16 cellular contexts compared by ENCODE assay signal in genomic region chr2:30978044-30978443, GRCh38.
"Had no signal": no experiment of that assay in that cellular context is flagged by ENCODE, and none has a peak within 500 bp of the region (broad histone marks: within the 10 kb centered on the region; RNA-seq: fewer than 3 reads in every experiment).

No MANE protein-coding gene starts in this region.

- H3K4me1 Mint-ChIP-seq: activated naive CD8-positive, alpha-beta T cell treated with anti-CD3 and anti-CD28 coated beads, Interleukin-2, amount 50 U/mL, for 24 hours had no signal

- H3K27me3 ChIP-seq: ascending aorta, breast epithelium, tibial artery had no signal

- H3K4me1 ChIP-seq: breast epithelium had no signal

- H3K9me3 ChIP-seq: ascending aorta, breast epithelium, tibial artery had no signal

- H3K4me3 ChIP-seq: ascending aorta, breast epithelium, tibial artery had no signal

- H3K36me3 ChIP-seq: ascending aorta, breast epithelium, tibial artery had no signal

- H3K27ac Mint-ChIP-seq: activated naive CD8-positive, alpha-beta T cell treated with anti-CD3 and anti-CD28 coated beads, Interleukin-2, amount 50 U/mL, for 24 hours; activated T-helper 1 cell treated with anti-CD3 and anti-CD28 coated beads, Interleukin-12 subunit alpha, Interleukin-12 subunit beta, Interleukin-2, Interleukin-4 antibody, amounts not matched to agents 30 ng/mL and 10 ng/mL and 1 ng/mL, durations not matched to agents 14 hours and 24 hours and 36 hours; nephron progenitor cell; T-helper 2 cell treated with Interferon-gamma antibody and Interleukin-4, amounts not matched to agents 5 μg/mL and 100 μg/mL, for 36 hours had no signal

- H3K27ac ChIP-seq: ascending aorta, breast epithelium, tibial artery had no signal

- DNase-seq: activated CD4-positive, alpha-beta T cell treated with anti-CD3 and anti-CD28 coated beads, Interleukin-2, amount 50 U/mL, for 4 hours; activated CD4-positive, CD25-positive, alpha-beta regulatory T cell; activated naive CD4-positive, alpha-beta T cell; activated naive CD8-positive, alpha-beta T cell treated with anti-CD3 and anti-CD28 coated beads, Interleukin-2, amount 50 U/mL, for 24 hours; cerebellar nuclear complex; effector CD8-positive, alpha-beta T cell; foreskin melanocyte; kidney glomerular epithelial cell; nephron progenitor cell; SW 1271; tibial artery had no signal

- H3K9me3 Mint-ChIP-seq: activated naive CD8-positive, alpha-beta T cell treated with anti-CD3 and anti-CD28 coated beads, Interleukin-2, amount 50 U/mL, for 24 hours; activated T-helper 1 cell treated with anti-CD3 and anti-CD28 coated beads, Interleukin-12 subunit alpha, Interleukin-12 subunit beta, Interleukin-2, Interleukin-4 antibody, amounts not matched to agents 30 ng/mL and 10 ng/mL and 1 ng/mL, durations not matched to agents 14 hours and 24 hours and 36 hours; nephron progenitor cell; T-helper 2 cell treated with Interferon-gamma antibody and Interleukin-4, amounts not matched to agents 5 μg/mL and 100 μg/mL, for 36 hours had no signal

- H3K4me3 Mint-ChIP-seq: activated naive CD8-positive, alpha-beta T cell treated with anti-CD3 and anti-CD28 coated beads, Interleukin-2, amount 50 U/mL, for 24 hours; activated T-helper 1 cell treated with anti-CD3 and anti-CD28 coated beads, Interleukin-12 subunit alpha, Interleukin-12 subunit beta, Interleukin-2, Interleukin-4 antibody, amounts not matched to agents 30 ng/mL and 10 ng/mL and 1 ng/mL, durations not matched to agents 14 hours and 24 hours and 36 hours; nephron progenitor cell; T-helper 2 cell treated with Interferon-gamma antibody and Interleukin-4, amounts not matched to agents 5 μg/mL and 100 μg/mL, for 36 hours had no signal

- ATAC-seq: activated naive CD8-positive, alpha-beta T cell treated with anti-CD3 and anti-CD28 coated beads, Interleukin-2, amount 50 U/mL, for 24 hours; sciatic nerve had no signal
